8 cellular contexts compared by ENCODE assay signal in the genomic region with DNA sequence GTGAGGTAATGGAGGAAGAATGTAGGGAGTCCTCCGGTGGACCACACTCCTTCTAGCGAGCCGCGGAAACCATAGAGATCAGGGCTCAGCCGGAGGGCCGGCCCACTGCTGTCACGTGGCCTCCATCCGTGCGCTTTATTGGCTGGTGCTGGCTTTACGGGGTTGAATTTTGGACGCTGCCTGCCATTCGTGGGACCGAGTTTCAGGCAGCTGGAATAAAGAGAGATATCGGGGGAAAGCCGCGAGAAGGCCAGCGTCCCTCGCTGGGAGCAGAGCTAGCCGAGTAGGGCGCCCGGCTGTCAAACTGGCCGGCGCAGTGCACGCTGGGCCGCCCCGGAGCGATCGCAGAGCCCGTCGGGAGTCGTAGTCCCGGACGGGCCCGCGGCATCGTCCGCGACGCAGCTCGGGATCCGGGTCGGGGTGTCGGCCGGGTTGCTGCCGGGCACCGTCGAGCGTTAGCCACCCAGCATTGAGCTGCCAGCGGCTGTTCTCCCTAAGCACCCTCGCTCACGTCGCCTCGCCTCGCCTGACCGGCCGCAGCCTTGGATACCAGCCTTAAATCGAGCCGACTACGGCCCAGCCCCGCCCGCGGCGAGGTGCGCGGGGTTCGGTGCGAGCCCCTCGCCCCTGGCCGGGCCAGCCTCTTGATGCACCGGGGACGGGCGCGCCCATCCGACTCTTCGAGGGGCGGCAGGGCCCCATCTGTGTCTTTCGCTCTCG. TPM values are rescaled to one million over a fixed set of nuclear protein-coding genes. Genes with fewer than 3 reads are reported as not detected.
DNase-seq lines count a peak whose midpoint lies in the region; ATAC-seq and TF ChIP-seq lines count a peak whose summit lies in the region.
"Not testable (repeated sequence)": the region's sequence is repeated elsewhere in the genome, so short reads cannot be mapped to it uniquely, and the experiment has no call there.

A gene with protein sequence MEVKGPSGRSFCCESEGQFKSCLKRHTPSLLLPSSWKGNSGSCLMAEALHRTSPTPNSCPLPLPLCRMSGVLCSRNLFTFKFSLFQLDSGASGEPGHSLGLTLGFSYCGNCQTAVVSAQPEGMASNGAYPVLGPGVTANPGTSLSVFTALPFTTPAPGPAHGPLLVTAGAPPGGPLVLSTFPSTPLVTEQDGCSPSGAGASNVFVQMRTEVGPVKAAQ (N-terminal part only) (plus strand): TSS at position 244 of the 720 bp plus-strand sequence. CDS start 15,002 bp downstream, outside the sequence.

- ATAC-seq in GM19023 (IDR thresholded peaks at IDR 0.05; ENCODE audit: unreplicated experiment) (peak; percentile 95), HG03139 (IDR thresholded peaks at IDR 0.05; ENCODE audit: unreplicated experiment) (peak; percentile 90)

- H3K36me3 ChIP-seq in colonic mucosa, result not testable (repeated sequence)

- CTCF ChIA-PET in activated CD4-positive, alpha-beta T cell treated with anti-CD3 and anti-CD28 coated beads, Interleukin-2, amount 10 ng/mL, durations not matched to agents 7 days and 5 days (lab: Charles Lee), result not testable (repeated sequence)

- H3K27ac ChIP-seq in colonic mucosa (peak within 1 kb of the TSS; percentile 72), layer of hippocampus (ENCODE audit: low read depth, low read length) (peak within 1 kb of the TSS; percentile 68)

- H3K9me3 ChIP-seq in colonic mucosa, result not testable (repeated sequence)

- POLR2A ChIA-PET in activated CD4-positive, alpha-beta T cell treated with anti-CD3 and anti-CD28 coated beads, Interleukin-2, amount 10 ng/mL, durations not matched to agents 7 days and 5 days (lab: Charles Lee), result not testable (repeated sequence)

- H3K9me3 Mint-ChIP-seq in activated CD4-positive, alpha-beta T cell treated with anti-CD3 and anti-CD28 coated beads, Interleukin-2, amount 10 ng/mL, durations not matched to agents 7 days and 5 days, result not testable (repeated sequence)

- H3K9ac ChIP-seq in colonic mucosa (ENCODE audit: low read depth in 2 of 2, low read length in 2 of 2), result peak within 1 kb of the TSS in 1 of 2 donors; percentile 72

- not testable (repeated sequence) for H3K27me3 Mint-ChIP-seq in activated CD4-positive, alpha-beta T cell treated with anti-CD3 and anti-CD28 coated beads, Interleukin-2, amount 10 ng/mL, durations not matched to agents 7 days and 5 days

- H3K27ac Mint-ChIP-seq in activated CD4-positive, alpha-beta T cell treated with anti-CD3 and anti-CD28 coated beads, Interleukin-2, amount 10 ng/mL, durations not matched to agents 7 days and 5 days, result peak within 1 kb of the TSS; percentile 94

- not testable (repeated sequence) for H3K4me1 ChIP-seq in colonic mucosa

- H3K36me3 Mint-ChIP-seq in activated CD4-positive, alpha-beta T cell treated with anti-CD3 and anti-CD28 coated beads, Interleukin-2, amount 10 ng/mL, durations not matched to agents 7 days and 5 days (ENCODE audit: low read depth), result not testable (repeated sequence)

- H3K27me3 ChIP-seq in colonic mucosa; layer of hippocampus (ENCODE audit: control insufficient read depth, insufficient read depth, low read length): not testable (repeated sequence)

- intact Hi-C loops in colonic mucosa (cut with DNase I), result not testable (repeated sequence)

- TF ChIP-seq CTCF in AG09309 (IDR thresholded peaks at IDR 0.05; ENCODE audit: control insufficient read depth, insufficient read depth, low read depth, low read length, missing control alignments); colonic mucosa (IDR thresholded peaks at IDR 0.05): not testable (repeated sequence)

- peak within 1 kb of the TSS; percentile 50 for H3K4me3 ChIP-seq in AG09309 (ENCODE audit: control insufficient read depth, low read depth, low read length)
- H3K4me3 ChIP-seq in colonic mucosa, result peak within 1 kb of the TSS; percentile 41

- H3K4me1 Mint-ChIP-seq in activated CD4-positive, alpha-beta T cell treated with anti-CD3 and anti-CD28 coated beads, Interleukin-2, amount 10 ng/mL, durations not matched to agents 7 days and 5 days, result peaks cover 33% of the 10 kb centered on the region

- peak within 1 kb of the TSS; percentile 98 for H3K4me3 Mint-ChIP-seq in activated CD4-positive, alpha-beta T cell treated with anti-CD3 and anti-CD28 coated beads, Interleukin-2, amount 10 ng/mL, durations not matched to agents 7 days and 5 days

- peak; percentile 20 for DNase-seq in AG09309 (ENCODE audit: low read depth)
- peak; percentile 51 for DNase-seq in NCI-H345 treated with DMSO at 0.1 percent for 48 hours (lab: John Stamatoyannopoulos, UW; ENCODE audit: unreplicated experiment)
- DNase-seq in activated CD4-positive, alpha-beta T cell treated with anti-CD3 and anti-CD28 coated beads, Interleukin-2, amount 10 ng/mL, durations not matched to agents 7 days and 5 days, result peak; percentile 78
- peak; percentile 91 for DNase-seq in colonic mucosa
- peak; percentile 44 to 64 (median 60) for DNase-seq in stimulated activated CD4-positive, alpha-beta T cell treated with anti-CD3 and anti-CD28 coated beads, Interleukin-12 subunit alpha, Interleukin-12 subunit beta, amount 100 ng/mL, for 48 hours (ENCODE audit: low read depth in 2 of 3, low spot score in 1 of 3)

RNA-seq across cellular contexts. Expression of the gene that starts here (rescaled TPM):
- under 1 TPM; 0.67 to 0.92 TPM for total RNA-seq in activated CD4-positive, alpha-beta T cell treated with anti-CD3 and anti-CD28 coated beads, Interleukin-2, amount 10 ng/mL, durations not matched to agents 7 days and 5 days
- under 1 TPM in 1 of 2 donors, not detected in 1; 0.08 TPM for total RNA-seq in colonic mucosa

Comparison
In these comparisons a context has a peak if more than half of its experiments do, and no peak if none do; other contexts are left out.
1. Peak in every context shown above with its lines: DNase-seq, ATAC-seq, H3K4me3 ChIP-seq and H3K27ac ChIP-seq.
2. Peak in DNase-seq in activated CD4-positive, alpha-beta T cell treated with anti-CD3 and anti-CD28 coated beads, Interleukin-2, amount 10 ng/mL, durations not matched to agents 7 days and 5 days; RNA of the gene not detected or under 1 TPM.
3. Peak in DNase-seq, H3K4me3 ChIP-seq and H3K27ac ChIP-seq in colonic mucosa; RNA of the gene not detected or under 1 TPM.
4. DNase-seq: peak in every context shown above with its lines; median percentile 91 in colonic mucosa; 78 in activated CD4-positive, alpha-beta T cell treated with anti-CD3 and anti-CD28 coated beads, Interleukin-2, amount 10 ng/mL, durations not matched to agents 7 days and 5 days; 60 in stimulated activated CD4-positive, alpha-beta T cell treated with anti-CD3 and anti-CD28 coated beads, Interleukin-12 subunit alpha, Interleukin-12 subunit beta, amount 100 ng/mL, for 48 hours; 51 in NCI-H345 treated with DMSO at 0.1 percent for 48 hours; 20 in AG09309.